ENCODE assay signal across 21 cellular contexts in the genomic region with DNA sequence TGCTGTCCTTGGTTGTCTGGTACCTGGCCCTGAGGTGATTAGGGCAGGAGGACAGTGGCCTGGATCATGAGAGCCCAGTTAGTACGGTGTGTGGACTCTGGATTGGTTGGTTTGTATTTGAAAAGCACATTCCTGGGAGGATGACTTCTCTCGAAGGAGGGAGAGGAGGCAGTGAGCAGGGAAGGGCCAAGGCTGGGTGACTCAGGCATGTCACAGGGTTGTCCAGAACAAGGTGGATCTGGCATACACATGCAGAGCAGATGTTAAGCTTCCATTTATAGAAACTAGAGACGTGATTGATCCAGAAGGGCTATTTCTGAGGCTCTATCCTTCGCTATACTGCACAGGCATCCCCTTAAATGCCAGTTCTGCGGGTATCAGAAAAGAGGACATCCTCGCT. TPM values are rescaled to one million over a fixed set of nuclear protein-coding genes. Genes with fewer than 3 reads are reported as not detected.
A peak's percentile ranks its signal among the peaks of the same experiment; 100 is the strongest.
DNase-seq lines count a peak whose midpoint lies in the region; ATAC-seq, FAIRE-seq and TF ChIP-seq lines count a peak whose summit lies in the region.
"Had no signal": no experiment of that assay in that cellular context is flagged by ENCODE, and none has a peak within 500 bp of the region (broad histone marks: within the 10 kb centered on the region; RNA-seq: fewer than 3 reads in every experiment).

No MANE protein-coding gene starts in this region.

- H3K18ac ChIP-seq in IMR-90 (ENCODE audit: low read depth, low read length), result peak overlapping the region; percentile 72

- H3K56ac ChIP-seq in IMR-90 (ENCODE audit: extremely low read depth, insufficient read depth, low read length), result no peak overlapping the region

- 61% methylated on average over 4 of the region's 6 CpGs; no CpG with 5 or more reads in 1 of the 2 experiments for WGBS in IMR-90 (ENCODE audit: extremely low coverage in 2 of 2, insufficient read length in 1 of 2), 2 experiments

- H3K23ac ChIP-seq in IMR-90 (ENCODE audit: low read depth, low read length), result no peak overlapping the region

- ATAC-seq in IMR-90 (ENCODE audit: low read depth) (peak; percentile 97), HG03378 (IDR thresholded peaks at IDR 0.05; ENCODE audit: unreplicated experiment) (no peak)

- FAIRE-seq in bronchial epithelial cell (lab: Jason Lieb, UNC), result peak; percentile 13

- no peak overlapping the region for H2BK120ac ChIP-seq in IMR-90 (ENCODE audit: low read depth, low read length)

- H3K9me3 ChIP-seq in IMR-90 (ENCODE audit: control insufficient read depth, insufficient read depth, low read length), result peaks cover 1% of the 10 kb centered on the region; the same call in 1 of the 2 replicates
- H3K9me3 ChIP-seq: ovary had no signal

- no peaks in the 10 kb centered on the region for H3K79me1 ChIP-seq in IMR-90 (ENCODE audit: low read depth in 1 of 2, low read length in 2 of 2)

- no TSS peak for BruUV-seq in IMR-90 (replicated peaks; lab: Mats Ljungman, UMichigan)

- H3K4me1 ChIP-seq in IMR-90 (ENCODE audit: control insufficient read depth, insufficient read depth, low read length), result peaks cover 9% of the 10 kb centered on the region
- H3K4me1 ChIP-seq: tibial nerve had no signal

- no peak overlapping the region for H3K4ac ChIP-seq in IMR-90 (ENCODE audit: low read depth, low read length)

- peak overlapping the region; percentile 59; the same call in 1 of the 2 replicates for H3K27ac ChIP-seq in IMR-90 (ENCODE audit: insufficient read depth, low read length)
- H3K27ac ChIP-seq: ovary, tibial nerve had no signal

- H2AK5ac ChIP-seq in IMR-90 (ENCODE audit: low read depth, low read length), result no peak overlapping the region

- TF ChIP-seq POLR2A in IMR-90 (IDR thresholded peaks at IDR 0.05; ENCODE audit: low read depth, low read length), result no peak

- no peaks in the 10 kb centered on the region for H4K20me1 ChIP-seq in IMR-90 (ENCODE audit: insufficient read depth, low read length)

- peak overlapping the region; percentile 3 to 21; a peak in 1 of 4 replicates for H4K8ac ChIP-seq in IMR-90 (ENCODE audit: low read depth in 2 of 2, low read length in 2 of 2)

- CTCF ChIA-PET in IMR-90 (lab: Yijun Ruan, JAX), result interaction anchor here (1.0 to 1.2 kb wide), 2 partner anchors 17 to 158 kb away, joined by 3 to 6 read pairs; no protein-coding TSS in a partner anchor

- H4K5ac ChIP-seq in IMR-90 (ENCODE audit: low read depth, low read length), result peak overlapping the region; percentile 17

- no peak overlapping the region for H2BK15ac ChIP-seq in IMR-90 (ENCODE audit: low read depth, low read length)

- H3K27me3 ChIP-seq in IMR-90 (ENCODE audit: control insufficient read depth, insufficient read depth, low read length) (peaks cover 4% of the 10 kb centered on the region; the same call in 1 of the 2 replicates), bronchial epithelial cell (ENCODE audit: control insufficient read depth, insufficient read depth, low read length) (no peaks in the 10 kb centered on the region)
- H3K27me3 ChIP-seq: ovary, tibial nerve had no signal

- intact Hi-C loops in IMR-90 (cut with micrococcal nuclease), result no loop called here

- H3K4me2 ChIP-seq in IMR-90 (ENCODE audit: low read depth, low read length), result no peak overlapping the region

- TF ChIP-seq CTCF in IMR-90 (conservative IDR thresholded peaks at IDR 0.05; ENCODE audit: low read depth, low read length), result no peak
- no peak for TF ChIP-seq CTCF in bronchial epithelial cell (IDR thresholded peaks at IDR 0.05; ENCODE audit: insufficient read depth, low read length, severe bottlenecking)

- peak; percentile 76 for DNase-seq in EL
- DNase-seq in IMR-90, result peak; percentile 89
- peak; percentile 62 for DNase-seq in bronchial epithelial cell (ENCODE audit: low read depth)
- DNase-seq in non-pigmented ciliary epithelial cell (ENCODE audit: low read depth), result peak; percentile 5
- DNase-seq in GOT3 (lab: John Stamatoyannopoulos, UW), result no peak
- no peak for DNase-seq in central memory CD4-positive, alpha-beta T cell
- no peak for DNase-seq in cerebellar cortex (ENCODE audit: low spot score)
- DNase-seq: activated effector memory CD4-positive, alpha-beta T cell treated with anti-CD3 and anti-CD28 coated beads, Interleukin-2, amount 50 U/mL, for 16 hours; aorta; CD4-positive, CD25-positive, alpha-beta regulatory T cell; dermis blood vessel endothelial cell; DMS79; hypothalamus; NCI-H1436 treated with DMSO at 0.1 percent for 48 hours; NCI-H345; ovary; T1000 had no signal

- H3K9me1 ChIP-seq in IMR-90 (ENCODE audit: insufficient read depth, low read length), result no peaks in the 10 kb centered on the region

- H2AK9ac ChIP-seq in IMR-90 (replicated peaks; ENCODE audit: low read depth, low read length, poor library complexity), result no peak overlapping the region

- H4K91ac ChIP-seq in IMR-90 (ENCODE audit: insufficient read depth, low read depth, low read length), result peak overlapping the region; percentile 66; the same call in 1 of the 2 replicates

- in situ Hi-C loops in IMR-90 (cut with MboI; ENCODE audit: low sequenced_read_pairs), result no loop called here

- H3K36me3 ChIP-seq in IMR-90 (ENCODE audit: control insufficient read depth, insufficient read depth, low read length) (no peaks in the 10 kb centered on the region), bronchial epithelial cell (ENCODE audit: control insufficient read depth, insufficient read depth, low read length) (no peaks in the 10 kb centered on the region)
- H3K36me3 ChIP-seq: ovary, tibial nerve had no signal

- no peak overlapping the region for H3K4me3 ChIP-seq in IMR-90 (ENCODE audit: insufficient read depth, low read depth, low read length)
- H3K4me3 ChIP-seq in bronchial epithelial cell (ENCODE audit: low read depth, low read length), result no peak overlapping the region
- H3K4me3 ChIP-seq: ovary, tibial nerve had no signal

- H3K14ac ChIP-seq in IMR-90 (replicated peaks; ENCODE audit: low read depth, low read length), result no peak overlapping the region

- POLR2A ChIA-PET in IMR-90 (lab: Charles Lee; ENCODE audit: unreplicated experiment), result no interaction called here

- H3K9ac ChIP-seq in IMR-90 (ENCODE audit: low read depth, low read length), result no peak overlapping the region

- H2BK5ac ChIP-seq in IMR-90 (ENCODE audit: low read depth, low read length, poor library complexity, severe bottlenecking), result peak overlapping the region; percentile 4

- H2BK20ac ChIP-seq in IMR-90 (ENCODE audit: low read depth, low read length), result 0 out of 2 replicates have a peak overlapping the region, but pooled peaks have one; percentile 8

- H2AFZ ChIP-seq in IMR-90 (replicated peaks; ENCODE audit: low read length, poor library complexity), result peak overlapping the region; percentile 67

- dilution Hi-C loops in IMR-90 (cut with HindIII; ENCODE audit: low sequenced_read_pairs, unreplicated experiment), result no loop called here

- TF ChIP-seq RAD21 in IMR-90 (IDR thresholded peaks at IDR 0.05; ENCODE audit: low read length), result no peak

TF ChIP-seq in IMR-90, 13 proteins besides CTCF, POLR2A, EP300 and RAD21:
- TF ChIP-seq CEBPB (IDR thresholded peaks at IDR 0.05; ENCODE audit: low read depth, low read length) (no peak), FOS (IDR thresholded peaks at IDR 0.05; ENCODE audit: low read depth, low read length) (0 out of 2 replicates have a peak, but pooled peaks have one; percentile 20)

RNA-seq across cellular contexts. Expression of a gene that starts 34.4 kb away (rescaled TPM):
- total RNA-seq in IMR-90 (2012; rRNA removed) (not detected in 2 replicates), bronchial epithelial cell (not detected in 2 replicates)
- not detected in 2 replicates for polyA plus RNA-seq in IMR-90 (2012; rRNA removed)
- polyA plus RNA-seq in IMR-90 (2012; cell fraction: cytosol; rRNA removed), result not detected in 2 replicates
- not detected in 2 replicates for polyA plus RNA-seq in IMR-90 (2012; cell fraction: nucleus; rRNA removed; ENCODE audit: low replicate concordance)
- total RNA-seq: aorta; CD4-positive, CD25-positive, alpha-beta regulatory T cell; dermis blood vessel endothelial cell; epithelial cell of proximal tubule; skeletal muscle tissue had no signal
- polyA plus RNA-seq: aorta; CD4-positive, CD25-positive, alpha-beta regulatory T cell; ovary had no signal

RNA-seq across cellular contexts. Expression of a gene that starts 46.8 kb away (rescaled TPM):
- total RNA-seq in IMR-90 (2012; rRNA removed), result 1.4 and 2.2 TPM in 2 replicates
- polyA plus RNA-seq in IMR-90 (2012; rRNA removed), result 4.6 and 4.8 TPM in 2 replicates
- polyA plus RNA-seq in IMR-90 (2012; cell fraction: cytosol; rRNA removed), result 0.56 and 1.5 TPM in 2 replicates
- 25.7 and 43.0 TPM in 2 replicates for polyA plus RNA-seq in IMR-90 (2012; cell fraction: nucleus; rRNA removed; ENCODE audit: low replicate concordance)
- total RNA-seq in bronchial epithelial cell, result 163 and 240 TPM in 2 replicates

RNA-seq across cellular contexts. Expression of a gene that starts 54.5 kb away (rescaled TPM):
- total RNA-seq in IMR-90 (2012; rRNA removed), result not detected in 2 replicates
- 0.10 and 0.12 TPM in 2 replicates for polyA plus RNA-seq in IMR-90 (2012; rRNA removed)
- polyA plus RNA-seq in IMR-90 (2012; cell fraction: cytosol; rRNA removed), result 0.11 TPM in 1 of 2 replicates, not detected in the other
- 0.08 TPM in 2 replicates for polyA plus RNA-seq in IMR-90 (2012; cell fraction: nucleus; rRNA removed; ENCODE audit: low replicate concordance)
- 1.3 and 1.6 TPM in 2 replicates for total RNA-seq in bronchial epithelial cell
- total RNA-seq: epithelial cell of proximal tubule had no signal

Comparison
In these comparisons a context has a peak if more than half of its experiments do, and no peak if none do; other contexts are left out.
1. DNase-seq: peak in EL (single experiment), IMR-90 (single experiment), bronchial epithelial cell (single experiment) and non-pigmented ciliary epithelial cell (single experiment); none in GOT3 (single experiment), central memory CD4-positive, alpha-beta T cell (single experiment) and cerebellar cortex (single experiment).
2. RNA of a gene that starts 46.8 kb away (total RNA-seq): 163 to 240 TPM in bronchial epithelial cell; 1.4 to 2.2 TPM in IMR-90; every median in the first group is over 10 times any median in the second.